14 cellular contexts compared by ENCODE assay signal in genomic region chr9:81321551-81321950, GRCh38.
DNase-seq lines count a peak whose midpoint lies in the region; ATAC-seq, FAIRE-seq and TF ChIP-seq lines count a peak whose summit lies in the region.
"Had no signal": no experiment of that assay in that cellular context is flagged by ENCODE, and none has a peak within 500 bp of the region (broad histone marks: within the 10 kb centered on the region; RNA-seq: fewer than 3 reads in every experiment).

No MANE protein-coding gene starts in this region.

- ATAC-seq in Right ventricle myocardium inferior = no peak
- no peak for ATAC-seq in HG03159 (IDR thresholded peaks at IDR 0.05; ENCODE audit: unreplicated experiment)
- ATAC-seq: HCT116 had no signal

- no peaks in the 10 kb centered on the region; the same call in 1 of the 2 replicates for H3K27me3 Mint-ChIP-seq in HFFc6 (ENCODE audit: insufficient read depth)
- H3K27me3 Mint-ChIP-seq: B cell; CD4-positive, alpha-beta T cell had no signal

- no peak overlapping the region for H3K4me3 Mint-ChIP-seq in HFFc6
- H3K4me3 Mint-ChIP-seq: B cell; CD4-positive, alpha-beta T cell had no signal

- H3K4me3 ChIP-seq in foreskin fibroblast (ENCODE audit: low read depth in 1 of 2, low read length in 2 of 2) = no peak overlapping the region

- intact Hi-C loops in Right ventricle myocardium inferior (cut with DNase I) = no loop called here

- H3K27ac Mint-ChIP-seq in HFFc6 = no peak overlapping the region
- H3K27ac Mint-ChIP-seq: B cell; CD4-positive, alpha-beta T cell had no signal

- H3K36me3 Mint-ChIP-seq in HFFc6 (ENCODE audit: low read depth) = peaks cover 10% of the 10 kb centered on the region

- DNase-seq in HFFc6 = peak; percentile 7
- no peak for DNase-seq in RCC 7860 (ENCODE audit: low spot score)
- peak; percentile 5 to 43 for DNase-seq in foreskin fibroblast
- no peak for DNase-seq in KBM-7
- DNase-seq in Right ventricle myocardium inferior (ENCODE audit: missing footprints) = no peak
- DNase-seq in activated CD8-positive, alpha-beta memory T cell treated with anti-CD3 and anti-CD28 coated beads, Interleukin-2, amount 50 U/mL, for 4 hours = no peak
- DNase-seq: C1 segment of cervical spinal cord; Calu3; CD4-positive, alpha-beta T cell had no signal

- H3K4me1 Mint-ChIP-seq in HFFc6 (ENCODE audit: low read depth) = peaks cover 30% of the 10 kb centered on the region
- H3K4me1 Mint-ChIP-seq: B cell had no signal

- in situ Hi-C loops in KBM-7 (cut with MboI; ENCODE audit: low pct_unique_long_range_greater_than_20kb, low sequenced_read_pairs) = no loop called here

- H3K9me3 Mint-ChIP-seq in HFFc6 = peaks cover 18% of the 10 kb centered on the region

- TF ChIP-seq CTCF in HFFc6 (IDR thresholded peaks at IDR 0.05) (no peak), foreskin fibroblast (IDR thresholded peaks at IDR 0.05; ENCODE audit: low read depth, low read length) (no peak)

- peak; percentile 2 for FAIRE-seq in RCC 7860 (lab: Jason Lieb, UNC)
- FAIRE-seq: G401.6, GM12892 had no signal

Comparison
In these comparisons a context has a peak if more than half of its experiments do, and no peak if none do; other contexts are left out.
1. DNase-seq: peak in HFFc6 (single experiment) and foreskin fibroblast (2 of 2); none in RCC 7860 (single experiment), KBM-7 (single experiment), Right ventricle myocardium inferior (single experiment) and activated CD8-positive, alpha-beta memory T cell treated with anti-CD3 and anti-CD28 coated beads, Interleukin-2, amount 50 U/mL, for 4 hours (single experiment).